16 cellular contexts compared by ENCODE assay signal in genomic region chr4:116015062-116015461, GRCh38.
"Had no signal": no experiment of that assay in that cellular context is flagged by ENCODE, and none has a peak within 500 bp of the region (broad histone marks: within the 10 kb centered on the region; RNA-seq: fewer than 3 reads in every experiment).

No MANE protein-coding gene starts in this region.

- H3K36me3 Mint-ChIP-seq: activated naive CD4-positive, alpha-beta T cell treated with anti-CD3 and anti-CD28 coated beads, Interleukin-2, amount 10 ng/mL, durations not matched to agents 7 days and 5 days had no signal

- H3K4me1 ChIP-seq: gastroesophageal sphincter, psoas muscle, sigmoid colon, upper lobe of right lung had no signal

- H3K4me1 Mint-ChIP-seq: activated naive CD4-positive, alpha-beta T cell treated with anti-CD3 and anti-CD28 coated beads, Interleukin-2, amount 10 ng/mL, durations not matched to agents 7 days and 5 days; activated T-helper 17 cell treated with anti-CD3 and anti-CD28 coated beads, Interleukin-2, amount 50 U/mL, for 72 hours had no signal

- H3K36me3 ChIP-seq: gastroesophageal sphincter, sigmoid colon, upper lobe of right lung had no signal

- H3K4me3 ChIP-seq: gastroesophageal sphincter, psoas muscle, sigmoid colon, upper lobe of right lung had no signal

- H3K4me3 Mint-ChIP-seq: activated naive CD4-positive, alpha-beta T cell treated with anti-CD3 and anti-CD28 coated beads, Interleukin-2, amount 10 ng/mL, durations not matched to agents 7 days and 5 days; activated T-helper 17 cell treated with anti-CD3 and anti-CD28 coated beads, Interleukin-2, amount 50 U/mL, for 72 hours had no signal

- FAIRE-seq: kidney, TTC549 had no signal

- DNase-seq: activated CD4-positive, alpha-beta T cell treated with anti-CD3 and anti-CD28 coated beads, Interleukin-2, amount 50 U/mL, for 1 hour; activated naive CD4-positive, alpha-beta T cell treated with anti-CD3 and anti-CD28 coated beads, Interleukin-2, amount 10 ng/mL, durations not matched to agents 7 days and 5 days; activated T-cell treated with anti-CD3 and anti-CD28 coated beads for 4 hours; caudate nucleus; cortex of kidney; effector CD8-positive, alpha-beta T cell; kidney; left ventricle myocardium superior; psoas muscle; sigmoid colon; stimulated activated CD4-positive, alpha-beta T cell treated with anti-CD3 and anti-CD28 coated beads, Interleukin-2, amount 100 ng/mL, for 24 hours; stimulated activated naive CD4-positive, alpha-beta T cell; upper lobe of right lung had no signal

- H3K27me3 Mint-ChIP-seq: activated naive CD4-positive, alpha-beta T cell treated with anti-CD3 and anti-CD28 coated beads, Interleukin-2, amount 10 ng/mL, durations not matched to agents 7 days and 5 days; activated T-helper 17 cell treated with anti-CD3 and anti-CD28 coated beads, Interleukin-2, amount 50 U/mL, for 72 hours had no signal

- ATAC-seq: activated T-helper 17 cell treated with anti-CD3 and anti-CD28 coated beads, Interleukin-2, amount 50 U/mL, for 72 hours; gastroesophageal sphincter; left ventricle myocardium superior; psoas muscle had no signal

- H3K27ac Mint-ChIP-seq: activated naive CD4-positive, alpha-beta T cell treated with anti-CD3 and anti-CD28 coated beads, Interleukin-2, amount 10 ng/mL, durations not matched to agents 7 days and 5 days; activated T-helper 17 cell treated with anti-CD3 and anti-CD28 coated beads, Interleukin-2, amount 50 U/mL, for 72 hours had no signal

- H3K27ac ChIP-seq: gastroesophageal sphincter, psoas muscle, sigmoid colon, upper lobe of right lung had no signal

- H3K27me3 ChIP-seq: gastroesophageal sphincter, sigmoid colon, upper lobe of right lung had no signal
